9 cellular contexts compared by ENCODE assay signal in the genomic region with DNA sequence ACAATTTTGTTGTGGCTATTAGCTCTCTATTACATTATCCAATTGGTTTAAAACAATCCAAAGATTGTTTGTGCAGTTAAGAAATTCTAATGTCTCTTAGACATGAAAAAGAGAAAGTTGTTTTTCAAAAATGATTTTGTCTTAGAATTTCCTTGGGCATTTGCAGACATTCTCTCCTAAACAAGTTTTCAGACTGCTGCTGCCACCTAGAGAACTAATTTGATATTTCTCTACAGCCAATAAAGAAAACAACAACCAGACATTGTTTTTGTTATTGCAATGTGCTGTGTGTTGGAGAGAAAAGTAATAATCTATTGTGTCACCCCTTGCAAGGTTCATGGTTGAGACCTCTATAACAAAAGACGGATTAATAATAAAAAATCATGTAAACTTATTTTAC.
A peak's percentile ranks its signal among the peaks of the same experiment; 100 is the strongest.
DNase-seq lines count a peak whose midpoint lies in the region; ATAC-seq, FAIRE-seq and TF ChIP-seq lines count a peak whose summit lies in the region.
"Had no signal": no experiment of that assay in that cellular context is flagged by ENCODE, and none has a peak within 500 bp of the region (broad histone marks: within the 10 kb centered on the region; RNA-seq: fewer than 3 reads in every experiment).

No MANE protein-coding gene starts in this region.

- TF ChIP-seq CTCF in glutamatergic neuron (IDR thresholded peaks at IDR 0.05; ENCODE audit: partially characterized antibody, unreplicated experiment) (peak; percentile 58), omental fat pad (IDR thresholded peaks at IDR 0.05) (no peak)

- ATAC-seq in GM21737 (IDR thresholded peaks at IDR 0.05; ENCODE audit: unreplicated experiment) (no peak), omental fat pad (ENCODE audit: low FRiP score) (no peak)

- H3K9me3 Mint-ChIP-seq in glutamatergic neuron (ENCODE audit: unreplicated experiment): peaks cover 2% of the 10 kb centered on the region

- H3K4me3 Mint-ChIP-seq in glutamatergic neuron (ENCODE audit: unreplicated experiment): no peak overlapping the region

- no peak for TF ChIP-seq POLR2A in GM12891 (IDR thresholded peaks at IDR 0.05; ENCODE audit: low read depth, low read length)

- H3K27ac Mint-ChIP-seq in glutamatergic neuron (ENCODE audit: unreplicated experiment): no peak overlapping the region

- no peaks in the 10 kb centered on the region for H3K27me3 Mint-ChIP-seq in glutamatergic neuron (ENCODE audit: unreplicated experiment)

- no peaks in the 10 kb centered on the region for H3K36me3 Mint-ChIP-seq in glutamatergic neuron (ENCODE audit: unreplicated experiment)

- peak; percentile 78 for FAIRE-seq in A204.1 (lab: Jason Lieb, UNC)
- no peak for FAIRE-seq in GM12891 (lab: Jason Lieb, UNC)

- peaks cover 2% of the 10 kb centered on the region for H3K4me1 Mint-ChIP-seq in glutamatergic neuron (ENCODE audit: low read depth, unreplicated experiment)

- DNase-seq in HS-5 (ENCODE audit: low read depth) (peak; percentile 10), RKO (ENCODE audit: low spot score) (peak; percentile 34), glutamatergic neuron (no peak), GM12891 (ENCODE audit: insufficient read length, low spot score) (no peak), NCI-H526 treated with DMSO at 0.1 percent for 48 hours (lab: John Stamatoyannopoulos, UW) (no peak), omental fat pad (ENCODE audit: low spot score) (no peak)
- DNase-seq: activated CD8-positive, alpha-beta memory T cell treated with anti-CD3 and anti-CD28 coated beads for 24 hours had no signal

TF ChIP-seq in GM12891, 5 proteins besides CTCF, POLR2A, EP300 and RAD21:
- TF ChIP-seq POU2F2 (IDR thresholded peaks at IDR 0.05; ENCODE audit: low read depth, low read length) (no peak), SPI1 (IDR thresholded peaks at IDR 0.05; ENCODE audit: low read depth, low read length) (no peak), POLR2AphosphoS5 (IDR thresholded peaks at IDR 0.05; ENCODE audit: low read depth, low read length) (no peak), PAX5 (IDR thresholded peaks at IDR 0.05; ENCODE audit: insufficient read depth, low read length, severe bottlenecking) (no peak), TAF1 (IDR thresholded peaks at IDR 0.05; ENCODE audit: low read depth, low read length) (no peak)

Comparison
In these comparisons a context has a peak if more than half of its experiments do, and no peak if none do; other contexts are left out.
1. DNase-seq: peak in HS-5 (single experiment) and RKO (single experiment); none in glutamatergic neuron (single experiment), GM12891 (single experiment), NCI-H526 treated with DMSO at 0.1 percent for 48 hours (single experiment) and omental fat pad (single experiment).